23 cellular contexts compared by ENCODE assay signal in genomic region chr15:35186346-35186745, GRCh38.
"Had no signal": no experiment of that assay in that cellular context is flagged by ENCODE, and none has a peak within 500 bp of the region (broad histone marks: within the 10 kb centered on the region; RNA-seq: fewer than 3 reads in every experiment).

No MANE protein-coding gene starts in this region.

- H3K27me3 ChIP-seq: breast epithelium had no signal

- H3K4me3 ChIP-seq: breast epithelium had no signal

- H3K36me3 Mint-ChIP-seq: activated naive CD4-positive, alpha-beta T cell treated with anti-CD3 and anti-CD28 coated beads, Interleukin-2, amount 10 ng/mL, durations not matched to agents 7 days and 5 days had no signal

- H3K36me3 ChIP-seq: breast epithelium had no signal

- H3K4me1 ChIP-seq: breast epithelium had no signal

- H3K27ac Mint-ChIP-seq: activated B cell treated with CpG ODN at 0.5 μM for 24 hours; activated CD4-positive, alpha-beta memory T cell treated with anti-CD3 and anti-CD28 coated beads, Interleukin-2, amount 10 ng/mL, durations not matched to agents 7 days and 5 days; activated CD4-positive, alpha-beta T cell treated with anti-CD3 and anti-CD28 coated beads, Interleukin-2, amount 10 ng/mL, durations not matched to agents 7 days and 5 days; activated naive CD4-positive, alpha-beta T cell treated with anti-CD3 and anti-CD28 coated beads, Interleukin-2, amount 10 ng/mL, durations not matched to agents 7 days and 5 days; activated naive CD8-positive, alpha-beta T cell treated with anti-CD3 and anti-CD28 coated beads for 36 hours; activated T-helper 2 cell treated with anti-CD3 and anti-CD28 coated beads, Interferon-gamma antibody, Interleukin-2, Interleukin-4, amounts not matched to agents 10 μg/mL and 5 μg/mL and 100 μg/mL, durations not matched to agents 14 hours and 24 hours and 36 hours; T-helper 17 cell had no signal

- H3K27ac ChIP-seq: breast epithelium had no signal

- ATAC-seq: T-helper 17 cell had no signal

- DNase-seq: activated B cell treated with CpG ODN at 0.5 μM for 24 hours; activated CD4-positive, alpha-beta memory T cell treated with anti-CD3 and anti-CD28 coated beads, Interleukin-2, amount 10 ng/mL, durations not matched to agents 7 days and 5 days; activated CD4-positive, alpha-beta T cell treated with anti-CD3 and anti-CD28 coated beads, Interleukin-2, amount 10 ng/mL, durations not matched to agents 7 days and 5 days; activated gamma-delta T cell treated with Interleukin-2 at 50 U/mL for 16 hours; activated naive CD4-positive, alpha-beta T cell treated with anti-CD3 and anti-CD28 coated beads, Interleukin-2, amount 10 ng/mL, durations not matched to agents 7 days and 5 days; activated naive CD8-positive, alpha-beta T cell treated with anti-CD3 and anti-CD28 coated beads for 36 hours; activated T-cell treated with anti-CD3 and anti-CD28 coated beads for 4 hours; activated T-cell treated with anti-CD3 and anti-CD28 coated beads, Interleukin-2, amount 50 U/mL, for 48 hours; caudate nucleus; Kasumi-1; KBM-7; NCI-H1048; NCI-H146; NCI-H1930; NCI-H2107; NCI-H446; NCI-H524; NCI-H748 treated with DMSO at 0.1 percent for 48 hours; SIG-M5; T-helper 17 cell; T-helper 9 cell had no signal

- H3K4me3 Mint-ChIP-seq: activated B cell treated with CpG ODN at 0.5 μM for 24 hours; activated CD4-positive, alpha-beta memory T cell treated with anti-CD3 and anti-CD28 coated beads, Interleukin-2, amount 10 ng/mL, durations not matched to agents 7 days and 5 days; activated CD4-positive, alpha-beta T cell treated with anti-CD3 and anti-CD28 coated beads, Interleukin-2, amount 10 ng/mL, durations not matched to agents 7 days and 5 days; activated naive CD4-positive, alpha-beta T cell treated with anti-CD3 and anti-CD28 coated beads, Interleukin-2, amount 10 ng/mL, durations not matched to agents 7 days and 5 days; activated naive CD8-positive, alpha-beta T cell treated with anti-CD3 and anti-CD28 coated beads for 36 hours; T-helper 17 cell had no signal

- H3K9me3 ChIP-seq: breast epithelium had no signal

- H3K4me1 Mint-ChIP-seq: activated B cell treated with CpG ODN at 0.5 μM for 24 hours; activated CD4-positive, alpha-beta memory T cell treated with anti-CD3 and anti-CD28 coated beads, Interleukin-2, amount 10 ng/mL, durations not matched to agents 7 days and 5 days; T-helper 17 cell had no signal

- H3K27me3 Mint-ChIP-seq: activated B cell treated with CpG ODN at 0.5 μM for 24 hours; activated CD4-positive, alpha-beta T cell treated with anti-CD3 and anti-CD28 coated beads, Interleukin-2, amount 10 ng/mL, durations not matched to agents 7 days and 5 days; activated naive CD4-positive, alpha-beta T cell treated with anti-CD3 and anti-CD28 coated beads, Interleukin-2, amount 10 ng/mL, durations not matched to agents 7 days and 5 days; activated naive CD8-positive, alpha-beta T cell treated with anti-CD3 and anti-CD28 coated beads for 36 hours; T-helper 17 cell had no signal
